In the genomic region with DNA sequence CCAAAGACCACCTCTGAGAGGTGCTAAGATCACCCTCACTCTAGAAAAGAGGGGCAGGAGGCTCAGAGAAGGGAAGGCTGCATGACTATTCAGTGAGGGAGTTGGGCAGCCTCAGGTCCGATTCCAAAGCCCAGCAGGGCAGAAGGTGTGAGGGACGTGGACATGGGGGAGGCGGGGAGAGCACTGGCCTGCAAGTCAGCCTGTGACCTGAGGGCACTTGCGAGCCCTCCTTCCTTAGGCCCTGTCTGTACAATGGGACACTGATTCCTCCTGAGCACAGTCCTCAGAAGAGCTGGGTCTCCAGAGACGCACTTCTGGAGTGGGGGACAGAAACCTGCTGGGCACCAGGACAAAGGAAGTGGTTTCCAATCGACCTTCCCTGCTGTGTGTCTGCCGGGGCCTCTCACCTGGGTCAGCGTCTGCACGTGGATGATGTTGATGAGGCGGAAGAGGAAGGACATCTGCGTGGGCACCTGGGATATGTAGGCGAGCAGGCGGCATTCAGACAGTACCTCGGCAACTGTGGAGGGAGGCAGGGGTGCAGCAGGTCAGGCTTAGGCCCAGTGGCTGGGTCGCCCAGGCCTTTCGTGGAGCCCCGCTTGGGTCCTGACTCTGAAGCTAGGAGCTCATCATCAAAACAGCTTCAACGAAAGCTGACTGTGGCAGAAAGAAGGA, we compare ENCODE assay signal across 24 cellular contexts. TPM values are rescaled to one million over a fixed set of nuclear protein-coding genes. Genes with fewer than 3 reads are reported as not detected.
A peak's percentile ranks its signal among the peaks of the same experiment; 100 is the strongest.
DNase-seq lines count a peak whose midpoint lies in the region; ATAC-seq, FAIRE-seq and TF ChIP-seq lines count a peak whose summit lies in the region.
"Had no signal": no experiment of that assay in that cellular context is flagged by ENCODE, and none has a peak within 500 bp of the region (broad histone marks: within the 10 kb centered on the region; RNA-seq: fewer than 3 reads in every experiment).

No MANE protein-coding gene starts in this region.

- ATAC-seq in WTC11 (no peak), left lobe of liver (no peak), HG02938 (IDR thresholded peaks at IDR 0.05; ENCODE audit: unreplicated experiment) (no peak)
- ATAC-seq: activated naive CD8-positive, alpha-beta T cell treated with anti-CD3 and anti-CD28 coated beads, Interleukin-2, amount 50 U/mL, for 24 hours; effector memory CD8-positive, alpha-beta T cell had no signal

- H3K4me3 Mint-ChIP-seq in WTC11 (no peak overlapping the region), progenitor cell of endocrine pancreas (ENCODE audit: low read depth) (no peak overlapping the region)
- H3K4me3 Mint-ChIP-seq: activated CD4-positive, alpha-beta T cell treated with anti-CD3 and anti-CD28 coated beads, Interleukin-2, amount 10 ng/mL, durations not matched to agents 24 days and 14 days; activated naive CD8-positive, alpha-beta T cell treated with anti-CD3 and anti-CD28 coated beads, Interleukin-2, amount 50 U/mL, for 24 hours; activated T-helper 1 cell treated with anti-CD3 and anti-CD28 coated beads, Interleukin-12 subunit alpha, Interleukin-12 subunit beta, Interleukin-2, Interleukin-4 antibody, amounts not matched to agents 30 ng/mL and 10 ng/mL and 1 ng/mL, durations not matched to agents 14 hours and 24 hours and 36 hours; CD4-positive, CD25-positive, alpha-beta regulatory T cell; effector memory CD8-positive, alpha-beta T cell had no signal

- CTCF ChIA-PET in WTC11 (lab: Charles Lee), result no interaction called here

- TF ChIP-seq POLR2A in GM12891 (IDR thresholded peaks at IDR 0.05; ENCODE audit: low read depth, low read length), result no peak

- POLR2A ChIA-PET in WTC11 (lab: Charles Lee), result no interaction called here

- H3K9me3 Mint-ChIP-seq in WTC11 (no peaks in the 10 kb centered on the region), progenitor cell of endocrine pancreas (ENCODE audit: low read depth) (no peaks in the 10 kb centered on the region)
- H3K9me3 Mint-ChIP-seq: activated CD4-positive, alpha-beta T cell treated with anti-CD3 and anti-CD28 coated beads, Interleukin-2, amount 10 ng/mL, durations not matched to agents 24 days and 14 days; activated naive CD8-positive, alpha-beta T cell treated with anti-CD3 and anti-CD28 coated beads, Interleukin-2, amount 50 U/mL, for 24 hours; activated T-helper 1 cell treated with anti-CD3 and anti-CD28 coated beads, Interleukin-12 subunit alpha, Interleukin-12 subunit beta, Interleukin-2, Interleukin-4 antibody, amounts not matched to agents 30 ng/mL and 10 ng/mL and 1 ng/mL, durations not matched to agents 14 hours and 24 hours and 36 hours; effector memory CD8-positive, alpha-beta T cell had no signal

- TF ChIP-seq CTCF in WTC11 (IDR thresholded peaks at IDR 0.05) (no peak), progenitor cell of endocrine pancreas (IDR thresholded peaks at IDR 0.05; ENCODE audit: unreplicated experiment) (no peak)

- H3K4me1 Mint-ChIP-seq in WTC11, result no peaks in the 10 kb centered on the region
- H3K4me1 Mint-ChIP-seq in progenitor cell of endocrine pancreas (ENCODE audit: low read depth), result no peaks in the 10 kb centered on the region
- H3K4me1 Mint-ChIP-seq: activated CD4-positive, alpha-beta T cell treated with anti-CD3 and anti-CD28 coated beads, Interleukin-2, amount 10 ng/mL, durations not matched to agents 24 days and 14 days; activated naive CD8-positive, alpha-beta T cell treated with anti-CD3 and anti-CD28 coated beads, Interleukin-2, amount 50 U/mL, for 24 hours; CD4-positive, CD25-positive, alpha-beta regulatory T cell had no signal

- DNase-seq in GM12891 (ENCODE audit: insufficient read length, low spot score), result peak; percentile 6
- peak; percentile 8 for DNase-seq in WTC11 (ENCODE audit: low spot score)
- DNase-seq in left lobe of liver (ENCODE audit: low spot score), result peak; percentile 23
- no peak for DNase-seq in progenitor cell of endocrine pancreas (ENCODE audit: low spot score, unreplicated experiment)
- no peak for DNase-seq in SW480 (ENCODE audit: low spot score)
- DNase-seq in NCI-H1694 (lab: John Stamatoyannopoulos, UW), result no peak
- no peak for DNase-seq in OCI-M1 (lab: John Stamatoyannopoulos, UW)
- DNase-seq: activated CD4-positive, alpha-beta T cell treated with anti-CD3 and anti-CD28 coated beads, Interleukin-2, amount 10 ng/mL, durations not matched to agents 24 days and 14 days; activated naive CD8-positive, alpha-beta T cell treated with anti-CD3 and anti-CD28 coated beads, Interleukin-2, amount 50 U/mL, for 24 hours; CD4-positive, CD25-positive, alpha-beta regulatory T cell; effector memory CD8-positive, alpha-beta T cell; esophagus squamous epithelium; HCEC 1CT; KBM-7; mesenchymal stem cell; NCI-H1436 treated with DMSO at 0.1 percent for 48 hours; NCI-H2171 treated with DMSO at 0.1 percent for 48 hours; NCI-H526 treated with DMSO at 0.1 percent for 48 hours; SHP77; stimulated activated CD4-positive, alpha-beta T cell treated with anti-CD3 and anti-CD28 coated beads, Interleukin-2, amount 100 ng/mL, for 24 hours; stimulated activated naive CD4-positive, alpha-beta T cell had no signal

- H3K27ac Mint-ChIP-seq in WTC11 (peak overlapping the region; percentile 74; the same call in 1 of the 2 replicates), progenitor cell of endocrine pancreas (peak overlapping the region; percentile 4)
- H3K27ac Mint-ChIP-seq: activated CD4-positive, alpha-beta T cell treated with anti-CD3 and anti-CD28 coated beads, Interleukin-2, amount 10 ng/mL, durations not matched to agents 24 days and 14 days; activated naive CD8-positive, alpha-beta T cell treated with anti-CD3 and anti-CD28 coated beads, Interleukin-2, amount 50 U/mL, for 24 hours; activated T-helper 1 cell treated with anti-CD3 and anti-CD28 coated beads, Interleukin-12 subunit alpha, Interleukin-12 subunit beta, Interleukin-2, Interleukin-4 antibody, amounts not matched to agents 30 ng/mL and 10 ng/mL and 1 ng/mL, durations not matched to agents 14 hours and 24 hours and 36 hours; CD4-positive, CD25-positive, alpha-beta regulatory T cell had no signal

- FAIRE-seq in GM12891 (lab: Jason Lieb, UNC), result no peak
- FAIRE-seq: keratinocyte had no signal

- H3K27me3 Mint-ChIP-seq in WTC11 (ENCODE audit: low read depth), result no peaks in the 10 kb centered on the region
- no peaks in the 10 kb centered on the region for H3K27me3 Mint-ChIP-seq in progenitor cell of endocrine pancreas
- H3K27me3 Mint-ChIP-seq: activated CD4-positive, alpha-beta T cell treated with anti-CD3 and anti-CD28 coated beads, Interleukin-2, amount 10 ng/mL, durations not matched to agents 24 days and 14 days; activated naive CD8-positive, alpha-beta T cell treated with anti-CD3 and anti-CD28 coated beads, Interleukin-2, amount 50 U/mL, for 24 hours; CD4-positive, CD25-positive, alpha-beta regulatory T cell; effector memory CD8-positive, alpha-beta T cell had no signal

- H3K36me3 Mint-ChIP-seq in WTC11, result peaks cover 58% of the 10 kb centered on the region
- peaks cover 36% of the 10 kb centered on the region for H3K36me3 Mint-ChIP-seq in progenitor cell of endocrine pancreas (ENCODE audit: insufficient read depth)

TF ChIP-seq in GM12891, 5 proteins besides CTCF, POLR2A, EP300 and RAD21:
- TF ChIP-seq POU2F2 (IDR thresholded peaks at IDR 0.05; ENCODE audit: low read depth, low read length) (no peak), TAF1 (IDR thresholded peaks at IDR 0.05; ENCODE audit: low read depth, low read length) (no peak), SPI1 (IDR thresholded peaks at IDR 0.05; ENCODE audit: low read depth, low read length) (no peak), PAX5 (IDR thresholded peaks at IDR 0.05; ENCODE audit: insufficient read depth, low read length, severe bottlenecking) (no peak), POLR2AphosphoS5 (IDR thresholded peaks at IDR 0.05; ENCODE audit: low read depth, low read length) (no peak)

TF ChIP-seq in WTC11, 78 proteins besides CTCF, POLR2A, EP300 and RAD21:
- TF ChIP-seq SOX15 (CRISPR knock-in tag; IDR thresholded peaks at IDR 0.05) (no peak), JAZF1 (CRISPR knock-in tag; IDR thresholded peaks at IDR 0.05) (no peak), ELF4 (CRISPR knock-in tag; IDR thresholded peaks at IDR 0.05; ENCODE audit: low read depth) (no peak), SMAD3 (CRISPR knock-in tag; IDR thresholded peaks at IDR 0.05; ENCODE audit: borderline replicate concordance) (no peak), ZNF317 (CRISPR knock-in tag; IDR thresholded peaks at IDR 0.05; ENCODE audit: borderline replicate concordance, low read depth) (no peak)
- TF ChIP-seq, protein P1, sequence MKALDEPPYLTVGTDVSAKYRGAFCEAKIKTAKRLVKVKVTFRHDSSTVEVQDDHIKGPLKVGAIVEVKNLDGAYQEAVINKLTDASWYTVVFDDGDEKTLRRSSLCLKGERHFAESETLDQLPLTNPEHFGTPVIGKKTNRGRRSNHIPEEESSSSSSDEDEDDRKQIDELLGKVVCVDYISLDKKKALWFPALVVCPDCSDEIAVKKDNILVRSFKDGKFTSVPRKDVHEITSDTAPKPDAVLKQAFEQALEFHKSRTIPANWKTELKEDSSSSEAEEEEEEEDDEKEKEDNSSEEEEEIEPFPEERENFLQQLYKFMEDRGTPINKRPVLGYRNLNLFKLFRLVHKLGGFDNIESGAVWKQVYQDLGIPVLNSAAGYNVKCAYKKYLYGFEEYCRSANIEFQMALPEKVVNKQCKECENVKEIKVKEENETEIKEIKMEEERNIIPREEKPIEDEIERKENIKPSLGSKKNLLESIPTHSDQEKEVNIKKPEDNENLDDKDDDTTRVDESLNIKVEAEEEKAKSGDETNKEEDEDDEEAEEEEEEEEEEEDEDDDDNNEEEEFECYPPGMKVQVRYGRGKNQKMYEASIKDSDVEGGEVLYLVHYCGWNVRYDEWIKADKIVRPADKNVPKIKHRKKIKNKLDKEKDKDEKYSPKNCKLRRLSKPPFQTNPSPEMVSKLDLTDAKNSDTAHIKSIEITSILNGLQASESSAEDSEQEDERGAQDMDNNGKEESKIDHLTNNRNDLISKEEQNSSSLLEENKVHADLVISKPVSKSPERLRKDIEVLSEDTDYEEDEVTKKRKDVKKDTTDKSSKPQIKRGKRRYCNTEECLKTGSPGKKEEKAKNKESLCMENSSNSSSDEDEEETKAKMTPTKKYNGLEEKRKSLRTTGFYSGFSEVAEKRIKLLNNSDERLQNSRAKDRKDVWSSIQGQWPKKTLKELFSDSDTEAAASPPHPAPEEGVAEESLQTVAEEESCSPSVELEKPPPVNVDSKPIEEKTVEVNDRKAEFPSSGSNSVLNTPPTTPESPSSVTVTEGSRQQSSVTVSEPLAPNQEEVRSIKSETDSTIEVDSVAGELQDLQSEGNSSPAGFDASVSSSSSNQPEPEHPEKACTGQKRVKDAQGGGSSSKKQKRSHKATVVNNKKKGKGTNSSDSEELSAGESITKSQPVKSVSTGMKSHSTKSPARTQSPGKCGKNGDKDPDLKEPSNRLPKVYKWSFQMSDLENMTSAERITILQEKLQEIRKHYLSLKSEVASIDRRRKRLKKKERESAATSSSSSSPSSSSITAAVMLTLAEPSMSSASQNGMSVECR (CRISPR knock-in tag; IDR thresholded peaks at IDR 0.05; ENCODE audit: borderline replicate concordance), result no peak

RNA-seq across cellular contexts. Expression of a gene that starts 48.5 kb away (rescaled TPM):
- 0.65 TPM for polyA plus RNA-seq in GM12891 (2012; ENCODE audit: low read depth, missing spikeins)
- total RNA-seq in WTC11 (2021) (0.66 to 1.0 TPM (median 0.98 TPM) in 3 replicates), left lobe of liver (0.45 TPM), progenitor cell of endocrine pancreas (0.98 and 1.2 TPM in 2 replicates)

RNA-seq across cellular contexts. Expression of a gene that starts 48.6 kb away (rescaled TPM):
- 36.1 TPM for polyA plus RNA-seq in GM12891 (2012; ENCODE audit: low read depth, missing spikeins)
- total RNA-seq in WTC11 (2021) (40.7 to 47.3 TPM (median 46.7 TPM) in 3 replicates), left lobe of liver (29.2 TPM), progenitor cell of endocrine pancreas (71.5 and 72.5 TPM in 2 replicates)

Comparison
In these comparisons a context has a peak if more than half of its experiments do, and no peak if none do; other contexts are left out.
1. DNase-seq: peak in GM12891 (single experiment), WTC11 (single experiment) and left lobe of liver (single experiment); none in progenitor cell of endocrine pancreas (single experiment), SW480 (single experiment), NCI-H1694 (single experiment) and OCI-M1 (single experiment).